Comparison of ENCODE assay signal across 8 cellular contexts in the genomic region with DNA sequence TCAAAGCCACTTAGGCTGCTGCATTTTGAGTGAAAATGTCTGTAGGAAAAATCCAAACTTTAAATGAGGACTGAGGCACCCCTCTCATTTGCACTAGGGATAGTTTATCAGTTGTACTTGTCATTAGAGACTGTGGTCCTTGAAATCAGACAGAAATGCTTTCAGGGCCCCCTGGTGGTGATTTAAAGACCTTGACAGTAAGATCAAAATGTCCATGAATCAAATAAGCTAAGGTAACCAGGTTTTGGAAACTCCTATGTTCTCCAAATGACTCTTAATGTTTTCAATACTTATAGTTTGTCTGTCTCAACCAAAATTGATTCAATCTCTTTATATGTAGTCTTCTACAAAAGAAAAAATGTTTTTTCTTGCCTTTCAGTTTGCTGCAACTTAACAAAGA. TPM values are rescaled to one million over a fixed set of nuclear protein-coding genes. Genes with fewer than 3 reads are reported as not detected.
A peak's percentile ranks its signal among the peaks of the same experiment; 100 is the strongest.
DNase-seq lines count a peak whose midpoint lies in the region; ATAC-seq, FAIRE-seq and TF ChIP-seq lines count a peak whose summit lies in the region.

No MANE protein-coding gene starts in this region.

- no peak overlapping the region for H3K4me3 Mint-ChIP-seq in CD8-positive, alpha-beta T cell

- H3K4me1 Mint-ChIP-seq in CD8-positive, alpha-beta T cell (ENCODE audit: low read depth), result no peaks in the 10 kb centered on the region

- no peak overlapping the region for H3K27ac ChIP-seq in CD8-positive, alpha-beta T cell (ENCODE audit: low read depth, low read length)
- no peak overlapping the region for H3K27ac ChIP-seq in kidney (ENCODE audit: low read depth in 2 of 2, low read length in 2 of 2)

- no peaks in the 10 kb centered on the region for H3K4me1 ChIP-seq in CD8-positive, alpha-beta T cell (ENCODE audit: insufficient read depth, low read length)
- H3K4me1 ChIP-seq in adipocyte (ENCODE audit: control insufficient read depth, insufficient read depth, low read length) (no peaks in the 10 kb centered on the region), kidney (ENCODE audit: control insufficient read depth in 1 of 2, insufficient read depth in 1 of 2, low read depth in 1 of 2, low read length in 2 of 2) (no peaks in the 10 kb centered on the region)

- CTCF ChIA-PET in CD8-positive, alpha-beta T cell (lab: Charles Lee), result interaction anchor here (0.7 to 1.2 kb wide), 3 partner anchors 9 to 48 kb away, joined by 3 to 8 read pairs (median 5); no protein-coding TSS in a partner anchor

- peaks cover 9% of the 10 kb centered on the region for H3K9me3 Mint-ChIP-seq in CD8-positive, alpha-beta T cell

- H3K4me3 ChIP-seq in CD8-positive, alpha-beta T cell (ENCODE audit: low read depth, low read length), result no peak overlapping the region
- no peak overlapping the region for H3K4me3 ChIP-seq in adipocyte (ENCODE audit: low read length)
- no peak overlapping the region for H3K4me3 ChIP-seq in kidney (ENCODE audit: low read length in 2 of 2)

- TF ChIP-seq CTCF in CD8-positive, alpha-beta T cell (IDR thresholded peaks at IDR 0.05), result peak; percentile 88
- peak; percentile 53 for TF ChIP-seq CTCF in kidney (IDR thresholded peaks at IDR 0.05; ENCODE audit: borderline replicate concordance, extremely low read depth, insufficient read depth)

- FAIRE-seq in GM18507 (lab: Jason Lieb, UNC) (peak; percentile 60), kidney (lab: Jason Lieb, UNC) (no peak)

- H3K27me3 ChIP-seq in CD8-positive, alpha-beta T cell (ENCODE audit: insufficient read depth, low read length), result no peaks in the 10 kb centered on the region
- no peaks in the 10 kb centered on the region for H3K27me3 ChIP-seq in adipocyte (replicated peaks; ENCODE audit: control insufficient read depth, insufficient read depth, low read length)

- no peaks in the 10 kb centered on the region for H3K36me3 ChIP-seq in CD8-positive, alpha-beta T cell (ENCODE audit: insufficient read depth, low read length)
- H3K36me3 ChIP-seq in adipocyte (ENCODE audit: control insufficient read depth, insufficient read depth, low read length, severe bottlenecking) (no peaks in the 10 kb centered on the region), kidney (ENCODE audit: control insufficient read depth in 1 of 2, insufficient read depth in 2 of 2, low read length in 2 of 2) (no peaks in the 10 kb centered on the region)

- H3K9ac ChIP-seq in adipocyte (ENCODE audit: low read length) (no peak overlapping the region), kidney (ENCODE audit: low read length in 2 of 2) (no peak overlapping the region)

- no peak for ATAC-seq in CD8-positive, alpha-beta T cell
- ATAC-seq in HG03457 (IDR thresholded peaks at IDR 0.05; ENCODE audit: unreplicated experiment), result peak; percentile 61
- ATAC-seq in GM21447 (IDR thresholded peaks at IDR 0.05; ENCODE audit: unreplicated experiment), result no peak

- no peak overlapping the region for H3K27ac Mint-ChIP-seq in CD8-positive, alpha-beta T cell

- intact Hi-C loops in CD8-positive, alpha-beta T cell (cut with DNase I, micrococcal nuclease), result no loop called here
- intact Hi-C loops in kidney (cut with DNase I), result no loop called here

- DNase-seq in CD8-positive, alpha-beta T cell, result peak in 4 of 7 experiments; percentile 5 to 44 (median 32)
- DNase-seq in GM18507 (ENCODE audit: extremely low spot score, insufficient read length, low read depth), result no peak
- peak; percentile 82 for DNase-seq in NCI-H82 (lab: John Stamatoyannopoulos, UW)
- DNase-seq in adipocyte (ENCODE audit: low read depth), result peak; percentile 79
- DNase-seq in kidney, result no peak
- peak; percentile 67 for DNase-seq in superior temporal gyrus (ENCODE audit: extremely low spot score)

- H3K36me3 Mint-ChIP-seq in CD8-positive, alpha-beta T cell, result no peaks in the 10 kb centered on the region

- no peaks in the 10 kb centered on the region for H3K9me3 ChIP-seq in CD8-positive, alpha-beta T cell (ENCODE audit: low read length)
- H3K9me3 ChIP-seq in adipocyte (ENCODE audit: control insufficient read depth, low read length) (no peaks in the 10 kb centered on the region), kidney (ENCODE audit: control insufficient read depth in 1 of 2, low read length in 2 of 2) (peaks cover 0 to 4% of the 10 kb centered on the region in 2 donors)

- H3K27me3 Mint-ChIP-seq in CD8-positive, alpha-beta T cell (ENCODE audit: low read depth), result peaks cover 15% of the 10 kb centered on the region

- POLR2A ChIA-PET in CD8-positive, alpha-beta T cell (lab: Charles Lee), result no interaction called here

RNA-seq across cellular contexts. Expression of a gene that starts 28.8 kb away (rescaled TPM):
- 100 to 1,000 TPM; 124 to 129 TPM for total RNA-seq in CD8-positive, alpha-beta T cell
- total RNA-seq in kidney, result 53.8 TPM
- 18.1 TPM for polyA plus RNA-seq in kidney (ENCODE audit: insufficient read depth, low read depth, low replicate concordance)

Comparison
In these comparisons a context has a peak if more than half of its experiments do, and no peak if none do; other contexts are left out.
1. DNase-seq: peak in CD8-positive, alpha-beta T cell (4 of 7), NCI-H82 (single experiment), adipocyte (single experiment) and superior temporal gyrus (single experiment); none in GM18507 (single experiment) and kidney (single experiment).